ENCODE assay signal across 11 cellular contexts in the genomic region with DNA sequence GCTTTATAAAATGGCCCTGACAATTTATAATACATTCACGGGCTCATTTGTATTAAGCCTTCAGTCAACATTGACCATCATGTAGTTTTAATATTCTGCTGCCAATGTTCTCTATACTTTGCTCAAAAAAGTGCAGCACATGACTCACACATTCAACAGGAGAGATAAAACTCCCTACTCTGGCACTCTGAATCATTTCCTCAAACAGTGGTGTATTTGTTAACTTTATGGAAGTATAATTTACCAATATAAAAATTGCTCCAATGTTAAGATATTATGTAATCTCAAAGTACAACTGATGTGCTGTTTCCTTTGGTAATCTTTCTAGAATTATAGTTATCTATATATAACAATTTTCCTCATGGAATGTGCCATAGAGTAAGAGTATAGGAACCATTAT. TPM values are rescaled to one million over a fixed set of nuclear protein-coding genes. Genes with fewer than 3 reads are reported as not detected.
DNase-seq lines count a peak whose midpoint lies in the region; ATAC-seq and TF ChIP-seq lines count a peak whose summit lies in the region.
"Had no signal": no experiment of that assay in that cellular context is flagged by ENCODE, and none has a peak within 500 bp of the region (broad histone marks: within the 10 kb centered on the region; RNA-seq: fewer than 3 reads in every experiment).

No MANE protein-coding gene starts in this region.

- no peaks in the 10 kb centered on the region for H3K36me3 ChIP-seq in ovary

- no peak overlapping the region for H3K4me3 ChIP-seq in ovary

- 2 to 5% (median 3%) methylated on average over 1 of the region's 1 CpG for WGBS in ovary, 3 donors

- no peak overlapping the region for H3K4me3 Mint-ChIP-seq in nephron progenitor cell

- H3K9me3 Mint-ChIP-seq in nephron progenitor cell, result no peaks in the 10 kb centered on the region

- no peak overlapping the region for H3K27ac Mint-ChIP-seq in nephron progenitor cell

- peaks cover 28% of the 10 kb centered on the region for H3K4me1 ChIP-seq in ovary (ENCODE audit: insufficient read depth)

- H3K36me3 Mint-ChIP-seq in nephron progenitor cell (ENCODE audit: low read depth), result peaks cover 14% of the 10 kb centered on the region

- no peak for TF ChIP-seq EP300 in ovary (IDR thresholded peaks at IDR 0.05)

- TF ChIP-seq CTCF in ovary (IDR thresholded peaks at IDR 0.05), result no peak
- TF ChIP-seq CTCF in nephron progenitor cell (IDR thresholded peaks at IDR 0.05), result no peak

- no peak for TF ChIP-seq POLR2A in ovary (IDR thresholded peaks at IDR 0.05)

- DNase-seq in Daoy (ENCODE audit: low read depth) (peak; percentile 66), OCI-M1 (lab: John Stamatoyannopoulos, UW) (peak; percentile 53), dedifferentiated amniotic fluid mesenchymal stem cell (ENCODE audit: extremely low spot score) (peak; percentile 54), non-pigmented ciliary epithelial cell (ENCODE audit: low read depth) (peak; percentile 54), ovary (no peak), nephron progenitor cell (no peak)
- DNase-seq: NCI-H1436, substantia nigra had no signal

- no peaks in the 10 kb centered on the region for H3K27me3 ChIP-seq in ovary

- H3K9me3 ChIP-seq in ovary, result no peaks in the 10 kb centered on the region

- H3K4me1 Mint-ChIP-seq in nephron progenitor cell, result peaks cover 48% of the 10 kb centered on the region

- H3K27me3 Mint-ChIP-seq in nephron progenitor cell (ENCODE audit: low read depth, poor library complexity), result peaks cover 2% of the 10 kb centered on the region
- H3K27me3 Mint-ChIP-seq: activated naive CD8-positive, alpha-beta T cell had no signal

- ATAC-seq in GM18498 (IDR thresholded peaks at IDR 0.05; ENCODE audit: unreplicated experiment) (no peak), HG03460 (IDR thresholded peaks at IDR 0.05; ENCODE audit: unreplicated experiment) (no peak)

- H3K27ac ChIP-seq in ovary, result peak overlapping the region in 1 of 2 donors; percentile 22

- intact Hi-C loops in ovary (cut with DNase I), result no loop called here

RNA-seq across cellular contexts. Expression of a gene that starts 39.9 kb away (rescaled TPM):
- 6.2 and 6.6 TPM in 2 replicates for total RNA-seq in Daoy (2014; rRNA removed; shearing (Covaris generic))
- 10 to 100 TPM; 10.7 to 17.5 (median 14.6) TPM for total RNA-seq in ovary
- polyA plus RNA-seq in ovary, result 10 to 100 TPM in 1 of 2 donors, 1 to 10 TPM in 1; 7.3 to 16.4 TPM

Comparison
In these comparisons a context has a peak if more than half of its experiments do, and no peak if none do; other contexts are left out.
1. DNase-seq: peak in Daoy (single experiment), OCI-M1 (single experiment), dedifferentiated amniotic fluid mesenchymal stem cell (single experiment) and non-pigmented ciliary epithelial cell (single experiment); none in ovary (0 of 5) and nephron progenitor cell (single experiment).